ENCODE assay signal across 13 cellular contexts in genomic region chr4:95265814-95266740, GRCh38.
"Had no signal": no experiment of that assay in that cellular context is flagged by ENCODE, and none has a peak within 500 bp of the region (broad histone marks: within the 10 kb centered on the region; RNA-seq: fewer than 3 reads in every experiment).

No MANE protein-coding gene starts in this region.

- DNase-seq: activated CD4-positive, alpha-beta T cell treated with anti-CD3 and anti-CD28 coated beads, Interleukin-2, amount 10 ng/mL, durations not matched to agents 7 days and 5 days; activated CD4-positive, CD25-positive, alpha-beta regulatory T cell; anterior cingulate cortex; effector CD8-positive, alpha-beta T cell; glutamatergic neuron; retina; T-helper 17 cell; transverse colon had no signal

- H3K4me3 ChIP-seq: coronary artery, neural progenitor cell, transverse colon had no signal

- H2AFZ ChIP-seq: neural progenitor cell, parathyroid adenoma had no signal

- H3K79me2 ChIP-seq: parathyroid adenoma had no signal

- H3K9me3 ChIP-seq: transverse colon had no signal

- H3K4me2 ChIP-seq: neural progenitor cell had no signal

- ATAC-seq: stimulated activated memory B cell treated with anti-CD40 and anti-IgM and Interleukin-4, amounts not matched to agents 10 μg/mL and 1 μg/mL and 100 μg/mL, for 72 hours; T-helper 17 cell had no signal

- H3K4me1 ChIP-seq: parathyroid adenoma, transverse colon had no signal

- H3K9ac ChIP-seq: neural progenitor cell, parathyroid adenoma had no signal

- H3K36me3 ChIP-seq: neural progenitor cell, transverse colon had no signal

- H3K27me3 ChIP-seq: neural progenitor cell, transverse colon had no signal

- H3K27ac ChIP-seq: epithelial cell of prostate, neural progenitor cell, parathyroid adenoma, transverse colon had no signal
